In the genomic region with DNA sequence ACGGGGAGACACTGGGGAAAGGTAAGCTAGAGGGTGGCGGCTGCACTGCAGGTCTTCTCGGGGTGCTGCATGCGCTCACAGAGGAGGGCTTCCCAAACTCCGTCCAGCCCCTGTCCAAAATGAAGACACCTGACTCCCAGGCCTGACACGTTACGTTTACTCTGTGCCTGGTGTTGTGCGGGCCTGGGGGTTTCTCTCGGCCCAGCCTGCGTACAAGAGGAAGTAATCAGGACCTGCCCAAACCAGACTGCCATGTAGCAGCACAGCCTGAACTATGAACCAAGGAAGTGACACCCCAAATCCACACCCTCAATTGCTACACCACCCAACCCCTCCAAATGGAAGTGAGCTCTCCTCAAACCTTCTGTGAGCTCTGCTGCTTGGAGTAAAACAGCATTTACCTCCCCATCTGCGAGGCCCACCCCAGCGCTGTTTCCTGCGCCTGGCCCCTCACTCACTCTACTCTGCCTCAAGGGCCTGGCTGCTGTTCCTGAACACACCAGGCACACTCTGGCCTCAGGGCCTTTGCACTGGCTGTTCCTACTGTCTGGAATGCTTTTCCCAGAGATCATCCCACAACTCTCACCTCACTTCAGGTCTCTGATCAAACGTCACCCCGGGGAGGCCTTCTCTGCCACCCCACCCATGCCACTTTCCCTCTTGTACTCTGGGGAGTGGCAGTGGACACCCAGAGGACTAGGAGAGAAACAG, we compare ENCODE assay signal across 12 cellular contexts. TPM values are rescaled to one million over a fixed set of nuclear protein-coding genes. Genes with fewer than 3 reads are reported as not detected.
DNase-seq lines count a peak whose midpoint lies in the region; ATAC-seq lines count a peak whose summit lies in the region.
"Had no signal": no experiment of that assay in that cellular context is flagged by ENCODE, and none has a peak within 500 bp of the region (broad histone marks: within the 10 kb centered on the region; RNA-seq: fewer than 3 reads in every experiment).

No MANE protein-coding gene starts in this region.

- intact Hi-C loops in Right ventricle myocardium inferior (cut with DNase I) (no loop called here), left cardiac atrium (cut with DNase I) (no loop called here), head of caudate nucleus (cut with DNase I) (no loop called here)

- H3K27ac ChIP-seq in duodenal mucosa (ENCODE audit: low read depth, low read length): peak overlapping the region; percentile 78

- ATAC-seq in Right ventricle myocardium inferior: no peak
- ATAC-seq in left cardiac atrium: no peak
- ATAC-seq: right cardiac atrium had no signal

- no peak overlapping the region for H3K4me3 ChIP-seq in duodenal mucosa (ENCODE audit: low read depth in 1 of 2, low read length in 2 of 2)

- no peaks in the 10 kb centered on the region for H3K27me3 ChIP-seq in duodenal mucosa (ENCODE audit: control insufficient read depth in 1 of 2, insufficient read depth in 2 of 2, low read length in 2 of 2)

- DNase-seq in Right ventricle myocardium inferior (ENCODE audit: missing footprints): peak; percentile 49
- no peak for DNase-seq in left cardiac atrium
- DNase-seq in MV-4-11 (lab: John Stamatoyannopoulos, UW): peak; percentile 21
- DNase-seq in head of caudate nucleus: no peak
- no peak for DNase-seq in SKM-1 treated with dmso at 0.1 percent for 144 hours (lab: John Stamatoyannopoulos, UW; ENCODE audit: unreplicated experiment)
- DNase-seq in A172 (ENCODE audit: low spot score): no peak
- no peak for DNase-seq in 8988T
- DNase-seq: IMR-90, NCI-H2171 treated with DMSO at 0.1 percent for 48 hours, right cardiac atrium had no signal

- H3K36me3 ChIP-seq in duodenal mucosa (ENCODE audit: control insufficient read depth in 1 of 2, insufficient read depth in 2 of 2, low read length in 2 of 2): peaks cover 0 to 35% of the 10 kb centered on the region in 2 donors

- peaks cover 20 to 30% of the 10 kb centered on the region in 2 donors for H3K4me1 ChIP-seq in duodenal mucosa (ENCODE audit: control insufficient read depth in 1 of 2, insufficient read depth in 2 of 2, low read length in 2 of 2)

- no peaks in the 10 kb centered on the region for H3K9me3 ChIP-seq in duodenal mucosa (ENCODE audit: control insufficient read depth in 1 of 2, low read length in 2 of 2)

- peak overlapping the region; percentile 27 to 32 for H3K9ac ChIP-seq in duodenal mucosa (ENCODE audit: low read depth in 1 of 2, low read length in 2 of 2)

RNA-seq across cellular contexts. Expression of gene HSPBP1, which starts 3.0 kb away (rescaled TPM):
- total RNA-seq in Right ventricle myocardium inferior (30.2 TPM), left cardiac atrium (10 to 100 TPM; 26.4 to 35.8 TPM)
- 88.0 and 108 TPM in 2 replicates for total RNA-seq in A172 (2014; rRNA removed; shearing (Covaris generic))

RNA-seq across cellular contexts. Expression of gene BRSK1, which starts 6.9 kb away (rescaled TPM):
- 2.4 TPM for total RNA-seq in Right ventricle myocardium inferior
- 10 to 100 TPM in 1 of 2 donors, 1 to 10 TPM in 1; 9.1 to 19.5 TPM for total RNA-seq in left cardiac atrium
- 11.6 and 12.8 TPM in 2 replicates for total RNA-seq in A172 (2014; rRNA removed; shearing (Covaris generic))

RNA-seq across cellular contexts. Expression of gene PPP6R1, which starts 18.1 kb away (rescaled TPM):
- 39.5 TPM for total RNA-seq in Right ventricle myocardium inferior
- total RNA-seq in left cardiac atrium: 10 to 100 TPM; 37.8 to 42.4 TPM
- total RNA-seq in A172 (2014; rRNA removed; shearing (Covaris generic)): 73.6 and 80.1 TPM in 2 replicates

RNA-seq across cellular contexts. Expression of gene TMEM150B, which starts 48.3 kb away (rescaled TPM):
- total RNA-seq in Right ventricle myocardium inferior (1.2 TPM), left cardiac atrium (1 to 10 TPM; 3.1 to 3.6 TPM)
- total RNA-seq in A172 (2014; rRNA removed; shearing (Covaris generic)): not detected in 2 replicates
- total RNA-seq: G401, IMR-90 had no signal

RNA-seq across cellular contexts. Expression of gene TMEM86B, which starts 48.3 kb away (rescaled TPM):
- 1.6 TPM for total RNA-seq in Right ventricle myocardium inferior
- 1 to 10 TPM; 1.2 to 1.4 TPM for total RNA-seq in left cardiac atrium
- total RNA-seq in A172 (2014; rRNA removed; shearing (Covaris generic)): 1.6 and 3.4 TPM in 2 replicates

Comparison
In these comparisons a context has a peak if more than half of its experiments do, and no peak if none do; other contexts are left out.
1. DNase-seq: peak in Right ventricle myocardium inferior (single experiment) and MV-4-11 (single experiment); none in left cardiac atrium (single experiment), head of caudate nucleus (0 of 42), SKM-1 treated with dmso at 0.1 percent for 144 hours (single experiment), A172 (single experiment) and 8988T (single experiment).